29 cellular contexts compared by ENCODE assay signal in the genomic region with DNA sequence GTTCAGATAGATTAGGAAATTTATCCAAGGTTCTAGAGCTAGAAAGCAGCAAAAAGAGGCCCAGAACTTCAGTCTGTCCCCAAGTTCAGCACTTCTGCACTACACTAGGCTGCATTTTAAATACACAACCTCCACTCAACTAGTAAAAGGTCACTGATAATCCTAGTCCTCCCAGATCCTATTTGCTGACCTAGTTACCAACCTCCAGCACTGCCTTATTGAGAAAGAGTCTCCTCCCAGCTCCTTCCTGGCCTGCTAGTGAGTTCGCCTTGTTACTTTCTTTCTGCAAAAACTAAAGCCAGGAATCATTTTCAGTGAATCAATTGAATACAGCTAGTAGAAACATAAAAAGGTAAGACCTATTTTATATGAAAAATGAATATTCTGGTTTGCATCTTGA.
"Had no signal": no experiment of that assay in that cellular context is flagged by ENCODE, and none has a peak within 500 bp of the region (broad histone marks: within the 10 kb centered on the region; RNA-seq: fewer than 3 reads in every experiment).

No MANE protein-coding gene starts in this region.

- H3K4me1 Mint-ChIP-seq: activated CD4-positive, alpha-beta T cell treated with anti-CD3 and anti-CD28 coated beads, Interleukin-2, amount 10 ng/mL, durations not matched to agents 24 days and 14 days; activated T-helper 17 cell treated with anti-CD3 and anti-CD28 coated beads, Interleukin-2, amount 50 U/mL, for 72 hours; brain had no signal

- ATAC-seq: activated CD8-positive, alpha-beta T cell treated with anti-CD3 and anti-CD28 coated beads for 36 hours; activated naive CD4-positive, alpha-beta T cell treated with anti-CD3 and anti-CD28 coated beads, Interleukin-2, amount 50 U/mL, for 72 hours; activated T-cell treated with anti-CD3 and anti-CD28 coated beads, Interleukin-2, amount 50 U/mL, for 72 hours; activated T-helper 17 cell treated with anti-CD3 and anti-CD28 coated beads, Interleukin-2, amount 50 U/mL, for 72 hours; Panc1; SK-N-SH treated with all-trans-retinoic acid at 6 μM for 48 hours; T-cell had no signal

- H3K4me3 ChIP-seq: adrenal gland, SJSA1 had no signal

- H3K4me3 Mint-ChIP-seq: activated CD4-positive, alpha-beta T cell treated with anti-CD3 and anti-CD28 coated beads, Interleukin-2, amount 10 ng/mL, durations not matched to agents 24 days and 14 days; activated CD8-positive, alpha-beta T cell treated with anti-CD3 and anti-CD28 coated beads for 36 hours; activated naive CD4-positive, alpha-beta T cell treated with anti-CD3 and anti-CD28 coated beads for 36 hours; activated T-cell treated with anti-CD3 and anti-CD28 coated beads, Interleukin-2, amount 50 U/mL, for 72 hours; activated T-helper 17 cell treated with anti-CD3 and anti-CD28 coated beads, Interleukin-2, amount 50 U/mL, for 72 hours; brain had no signal

- H3K9me3 ChIP-seq: adrenal gland, SJSA1 had no signal

- H3K9me3 Mint-ChIP-seq: activated CD4-positive, alpha-beta T cell treated with anti-CD3 and anti-CD28 coated beads, Interleukin-2, amount 10 ng/mL, durations not matched to agents 24 days and 14 days; activated CD8-positive, alpha-beta T cell treated with anti-CD3 and anti-CD28 coated beads for 36 hours; activated naive CD4-positive, alpha-beta T cell treated with anti-CD3 and anti-CD28 coated beads for 36 hours; activated naive CD4-positive, alpha-beta T cell treated with anti-CD3 and anti-CD28 coated beads, Interleukin-2, amount 50 U/mL, for 72 hours; activated T-cell treated with anti-CD3 and anti-CD28 coated beads, Interleukin-2, amount 50 U/mL, for 72 hours; activated T-helper 17 cell treated with anti-CD3 and anti-CD28 coated beads, Interleukin-2, amount 50 U/mL, for 72 hours; brain; T-cell had no signal

- H3K27ac ChIP-seq: adrenal gland, KMS-11, SJSA1 had no signal

- H3K27me3 Mint-ChIP-seq: activated CD8-positive, alpha-beta T cell treated with anti-CD3 and anti-CD28 coated beads for 36 hours had no signal

- H3K36me3 ChIP-seq: adrenal gland, SJSA1 had no signal

- H3K4me1 ChIP-seq: adrenal gland, SJSA1 had no signal

- H3K27ac Mint-ChIP-seq: activated CD4-positive, alpha-beta T cell treated with anti-CD3 and anti-CD28 coated beads, Interleukin-2, amount 10 ng/mL, durations not matched to agents 24 days and 14 days; activated CD8-positive, alpha-beta T cell treated with anti-CD3 and anti-CD28 coated beads for 36 hours; activated naive CD4-positive, alpha-beta T cell treated with anti-CD3 and anti-CD28 coated beads for 36 hours; activated naive CD4-positive, alpha-beta T cell treated with anti-CD3 and anti-CD28 coated beads, Interleukin-2, amount 50 U/mL, for 72 hours; activated T-cell treated with anti-CD3 and anti-CD28 coated beads, Interleukin-2, amount 50 U/mL, for 72 hours; activated T-helper 17 cell treated with anti-CD3 and anti-CD28 coated beads, Interleukin-2, amount 50 U/mL, for 72 hours; brain had no signal

- DNase-seq: activated CD4-positive, alpha-beta T cell treated with anti-CD3 and anti-CD28 coated beads, Interleukin-2, amount 10 ng/mL, durations not matched to agents 24 days and 14 days; activated CD4-positive, alpha-beta T cell treated with anti-CD3 and anti-CD28 coated beads, Interleukin-2, amount 50 U/mL, for 4 hours; activated CD8-positive, alpha-beta T cell treated with anti-CD3 and anti-CD28 coated beads for 36 hours; activated effector memory CD4-positive, alpha-beta T cell treated with anti-CD3 and anti-CD28 coated beads, Interleukin-2, amount 50 U/mL, for 16 hours; activated naive CD4-positive, alpha-beta T cell treated with anti-CD3 and anti-CD28 coated beads for 36 hours; activated T-cell treated with anti-CD3 and anti-CD28 coated beads, Interleukin-2, amount 50 U/mL, for 1 hour; activated T-cell treated with anti-CD3 and anti-CD28 coated beads, Interleukin-2, amount 50 U/mL, for 72 hours; adrenal gland; caudate nucleus; cerebellar nuclear complex; MM.1S; MV-4-11; NCI-H1092; NCI-H1436 treated with DMSO at 0.1 percent for 48 hours; NCI-H1694 treated with DMSO at 0.1 percent for 48 hours; NCI-H2029; NCI-H526 treated with DMSO at 0.1 percent for 48 hours; NCI-H774; SHP77 treated with DMSO at 0.1 percent for 48 hours; T-cell; T-helper 2 cell; T-helper 9 cell had no signal

- H3K36me3 Mint-ChIP-seq: activated naive CD4-positive, alpha-beta T cell treated with anti-CD3 and anti-CD28 coated beads, Interleukin-2, amount 50 U/mL, for 72 hours; brain; T-cell had no signal
